Comparison of ENCODE assay signal across 13 cellular contexts in the genomic region with DNA sequence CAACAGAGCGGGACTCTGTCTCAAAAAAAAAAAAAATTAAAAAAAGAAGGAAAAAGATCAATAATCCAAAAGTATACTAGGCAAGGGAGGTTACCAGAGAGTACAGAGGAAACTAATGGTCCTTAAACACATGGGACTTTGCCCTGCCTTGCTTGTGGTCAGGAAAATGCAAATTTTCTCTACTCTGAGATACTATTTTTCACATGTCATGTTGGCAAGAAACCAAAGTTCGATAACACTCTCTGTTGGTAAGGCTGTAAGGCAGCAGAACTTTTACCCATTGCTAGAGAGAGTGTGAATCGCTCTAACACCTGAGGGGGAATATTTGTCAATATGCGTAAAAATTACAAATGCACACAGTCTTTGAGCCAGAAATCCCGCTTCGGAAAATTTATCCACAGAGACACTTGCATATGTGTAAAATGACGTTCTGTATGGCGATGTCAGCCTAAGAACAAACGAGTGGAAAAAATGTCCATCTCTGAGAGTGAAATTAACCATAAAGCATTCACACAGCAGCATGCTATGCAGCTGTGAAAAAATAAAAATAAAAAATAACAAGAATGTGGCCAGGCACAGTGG. TPM values are rescaled to one million over a fixed set of nuclear protein-coding genes. Genes with fewer than 3 reads are reported as not detected.
DNase-seq lines count a peak whose midpoint lies in the region; ATAC-seq, FAIRE-seq and TF ChIP-seq lines count a peak whose summit lies in the region.
"Had no signal": no experiment of that assay in that cellular context is flagged by ENCODE, and none has a peak within 500 bp of the region (broad histone marks: within the 10 kb centered on the region; RNA-seq: fewer than 3 reads in every experiment).

No MANE protein-coding gene starts in this region.

- TF ChIP-seq CTCF in lower lobe of right lung (IDR thresholded peaks at IDR 0.05) (no peak), neural progenitor cell (IDR thresholded peaks at IDR 0.05) (no peak)

- H3K9me3 ChIP-seq in lower lobe of right lung (no peaks in the 10 kb centered on the region), neural progenitor cell (ENCODE audit: low read depth) (no peaks in the 10 kb centered on the region)
- H3K9me3 ChIP-seq: tibial nerve had no signal

- no peak overlapping the region for H3K4me2 ChIP-seq in neural progenitor cell

- no peak overlapping the region for H3K27ac Mint-ChIP-seq in neural progenitor cell
- H3K27ac Mint-ChIP-seq: activated T-cell treated with anti-CD3 and anti-CD28 coated beads, Interleukin-2, amount 50 U/mL, for 72 hours had no signal

- peaks cover 6% of the 10 kb centered on the region for H3F3A ChIP-seq in neural progenitor cell (ENCODE audit: low read depth)

- no peak overlapping the region for H3K4me3 Mint-ChIP-seq in neural progenitor cell
- H3K4me3 Mint-ChIP-seq: activated T-cell treated with anti-CD3 and anti-CD28 coated beads, Interleukin-2, amount 50 U/mL, for 72 hours had no signal

- H3K9me3 Mint-ChIP-seq in neural progenitor cell = no peaks in the 10 kb centered on the region
- H3K9me3 Mint-ChIP-seq: activated T-cell treated with anti-CD3 and anti-CD28 coated beads, Interleukin-2, amount 50 U/mL, for 72 hours had no signal

- no peaks in the 10 kb centered on the region for H3K4me1 Mint-ChIP-seq in neural progenitor cell

- no peaks in the 10 kb centered on the region for H3K79me2 ChIP-seq in neural progenitor cell (ENCODE audit: low read depth)

- no peaks in the 10 kb centered on the region for H3K27me3 ChIP-seq in lower lobe of right lung (ENCODE audit: low read depth)
- H3K27me3 ChIP-seq in neural progenitor cell = no peaks in the 10 kb centered on the region
- H3K27me3 ChIP-seq: tibial nerve had no signal

- FAIRE-seq in HTR-8/SVneo (lab: Jason Lieb, UNC) = no peak
- FAIRE-seq: keratinocyte had no signal

- no peaks in the 10 kb centered on the region for H4K20me1 ChIP-seq in neural progenitor cell (ENCODE audit: low read depth)

- H3K4me3 ChIP-seq in lower lobe of right lung (no peak overlapping the region), neural progenitor cell (no peak overlapping the region)
- H3K4me3 ChIP-seq: skin epidermis, tibial nerve had no signal

- H3K27ac ChIP-seq in lower lobe of right lung (no peak overlapping the region), neural progenitor cell (no peak overlapping the region)
- H3K27ac ChIP-seq: skin epidermis, tibial nerve had no signal

- peak; percentile 76 for ATAC-seq in GM18858 (IDR thresholded peaks at IDR 0.05; ENCODE audit: unreplicated experiment)
- peak; percentile 68 for ATAC-seq in GM21717 (IDR thresholded peaks at IDR 0.05; ENCODE audit: unreplicated experiment)
- peak; percentile 76 for ATAC-seq in HG03521 (IDR thresholded peaks at IDR 0.05; ENCODE audit: unreplicated experiment)
- no peak for ATAC-seq in lower lobe of right lung

- H3K36me3 ChIP-seq in lower lobe of right lung (no peaks in the 10 kb centered on the region), neural progenitor cell (no peaks in the 10 kb centered on the region)
- H3K36me3 ChIP-seq: tibial nerve had no signal

- intact Hi-C loops in lower lobe of right lung (cut with DNase I) = no loop called here
- intact Hi-C loops in cardiac septum (cut with DNase I) = no loop called here

- no peaks in the 10 kb centered on the region for H3K36me3 Mint-ChIP-seq in neural progenitor cell

- H3K9ac ChIP-seq in neural progenitor cell = no peak overlapping the region

- DNase-seq in lower lobe of right lung (peak; percentile 5), cardiac septum (ENCODE audit: low spot score) (no peak), NCI-H82 treated with DMSO at 0.1 percent for 48 hours (lab: John Stamatoyannopoulos, UW; ENCODE audit: unreplicated experiment) (no peak), HTR-8/SVneo (ENCODE audit: insufficient read length, low spot score) (no peak), neural progenitor cell (ENCODE audit: low spot score) (no peak)
- DNase-seq: activated T-cell treated with anti-CD3 and anti-CD28 coated beads, Interleukin-2, amount 50 U/mL, for 72 hours had no signal

- H2AFZ ChIP-seq in neural progenitor cell (replicated peaks) = no peak overlapping the region

- H3K4me1 ChIP-seq in lower lobe of right lung (peaks cover 13% of the 10 kb centered on the region), neural progenitor cell (no peaks in the 10 kb centered on the region)
- H3K4me1 ChIP-seq: tibial nerve had no signal

- peaks cover 7% of the 10 kb centered on the region for H3K27me3 Mint-ChIP-seq in neural progenitor cell (ENCODE audit: insufficient read depth, low read depth)

RNA-seq across cellular contexts. Expression of gene RFX1, which starts 9.4 kb away (rescaled TPM):
- total RNA-seq in lower lobe of right lung (17.8 TPM), cardiac septum (13.4 TPM), neural progenitor cell (ENCODE audit: low replicate concordance) (1.0 and 3.3 TPM in 2 replicates)

RNA-seq across cellular contexts. Expression of gene RLN3, which starts 12.4 kb away (rescaled TPM):
- not detected for total RNA-seq in lower lobe of right lung
- not detected for total RNA-seq in cardiac septum
- total RNA-seq in neural progenitor cell (ENCODE audit: low replicate concordance) = not detected in 2 replicates
- total RNA-seq: activated T-cell treated with anti-CD3 and anti-CD28 coated beads, Interleukin-2, amount 50 U/mL, for 72 hours; LHCN-M2; tibial nerve had no signal

RNA-seq across cellular contexts. Expression of gene IL27RA, which starts 16.0 kb away (rescaled TPM):
- total RNA-seq in lower lobe of right lung (20.4 TPM), cardiac septum (3.0 TPM), neural progenitor cell (ENCODE audit: low replicate concordance) (1.2 and 3.3 TPM in 2 replicates)

RNA-seq across cellular contexts. Expression of gene PALM3, which starts 46.3 kb away (rescaled TPM):
- total RNA-seq in lower lobe of right lung (7.7 TPM), cardiac septum (0.46 TPM), neural progenitor cell (ENCODE audit: low replicate concordance) (4.0 TPM in 1 of 2 replicates, not detected in the other)

RNA-seq across cellular contexts. Expression of gene MISP3, which starts 57.0 kb away (rescaled TPM):
- total RNA-seq in lower lobe of right lung (7.1 TPM), cardiac septum (7.9 TPM), neural progenitor cell (ENCODE audit: low replicate concordance) (0.68 TPM in 1 of 2 replicates, not detected in the other)

Comparison
In these comparisons a context has a peak if more than half of its experiments do, and no peak if none do; other contexts are left out.
1. ATAC-seq: peak in GM18858 (single experiment), GM21717 (single experiment) and HG03521 (single experiment); none in lower lobe of right lung (0 of 2).